In the genomic region with DNA sequence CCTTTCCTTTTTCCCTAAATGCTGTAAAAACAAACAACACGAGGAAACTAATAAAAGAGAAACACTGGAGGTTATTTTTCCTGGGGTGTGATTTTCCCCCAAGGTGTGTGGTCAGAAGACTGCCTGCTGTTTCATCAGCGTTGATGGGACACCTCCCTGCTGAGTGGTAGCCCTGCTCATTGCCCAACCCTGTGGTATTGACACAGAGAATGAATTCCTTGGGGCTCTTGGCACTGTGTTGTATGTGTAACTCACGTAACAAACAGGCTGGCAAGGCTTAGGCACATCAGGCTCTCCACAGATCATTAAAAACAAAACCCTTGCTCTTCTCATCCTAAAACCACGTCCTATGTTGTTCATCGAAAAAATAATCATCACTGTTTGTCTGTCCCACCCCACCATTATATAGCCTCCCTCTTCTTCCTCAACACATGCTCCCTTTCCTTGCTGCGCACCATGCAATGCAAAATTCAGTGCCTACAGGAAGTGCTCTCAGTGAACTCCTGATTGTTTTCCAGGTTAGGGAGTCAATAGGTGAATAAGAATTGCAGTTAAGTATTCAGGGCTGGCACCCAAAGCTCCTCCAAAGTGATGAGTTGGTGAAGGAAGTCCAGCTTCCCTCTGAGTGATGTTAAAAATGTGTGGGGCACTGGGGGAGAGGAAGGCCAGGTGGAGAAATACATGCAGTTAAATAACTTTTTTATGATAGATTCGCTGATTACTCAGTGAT, we compare ENCODE assay signal across 13 cellular contexts. TPM values are rescaled to one million over a fixed set of nuclear protein-coding genes. Genes with fewer than 3 reads are reported as not detected.
DNase-seq lines count a peak whose midpoint lies in the region; ATAC-seq, FAIRE-seq and TF ChIP-seq lines count a peak whose summit lies in the region.
"Had no signal": no experiment of that assay in that cellular context is flagged by ENCODE, and none has a peak within 500 bp of the region (broad histone marks: within the 10 kb centered on the region; RNA-seq: fewer than 3 reads in every experiment).

No MANE protein-coding gene starts in this region.

- peak overlapping the region; percentile 44 for H3K27ac ChIP-seq in DND-41 (ENCODE audit: low read length)

- no peaks in the 10 kb centered on the region for H3K27me3 ChIP-seq in DND-41 (ENCODE audit: insufficient read depth, low read length, poor library complexity)

- intact Hi-C loops in mucosa of descending colon (cut with DNase I, micrococcal nuclease) = no loop called here

- ATAC-seq in DND-41 (ENCODE audit: insufficient read depth, low read depth) = peak; percentile 53; the same call in 2 of the 3 replicates
- ATAC-seq in mucosa of descending colon = peak; percentile 92

- H3K4me3 ChIP-seq in DND-41 (ENCODE audit: low read depth in 1 of 2, low read length in 2 of 2) (no peak overlapping the region), choroid plexus epithelial cell (ENCODE audit: low read depth, low read length) (no peak overlapping the region), mucosa of descending colon (no peak overlapping the region)

- H3K36me3 ChIP-seq in DND-41 (ENCODE audit: insufficient read depth, low read length) (0 out of 2 replicates have a peak, but pooled peaks cover 5% of the 10 kb centered on the region), mucosa of descending colon (ENCODE audit: low read depth) (no peaks in the 10 kb centered on the region)

- H2AFZ ChIP-seq in DND-41 (ENCODE audit: low read depth, low read length) = no peak overlapping the region

- no peaks in the 10 kb centered on the region for H4K20me1 ChIP-seq in DND-41 (ENCODE audit: insufficient read depth, low read length)

- FAIRE-seq in D721Med (lab: Jason Lieb, UNC) = no peak
- FAIRE-seq: frontal cortex had no signal

- H3K9me3 ChIP-seq in DND-41 (ENCODE audit: insufficient read depth, low read length, severe bottlenecking) = no peaks in the 10 kb centered on the region
- no peaks in the 10 kb centered on the region for H3K9me3 ChIP-seq in mucosa of descending colon

- DNase-seq in DND-41 (no peak), MV-4-11 (lab: John Stamatoyannopoulos, UW) (peak; percentile 31), choroid plexus epithelial cell (ENCODE audit: low read depth) (peak; percentile 31), mucosa of descending colon (no peak), GOT3 (lab: John Stamatoyannopoulos, UW) (no peak), D721Med (ENCODE audit: insufficient read length, low spot score) (no peak)
- no peak for DNase-seq in activated naive CD4-positive, alpha-beta T cell (lab: John Stamatoyannopoulos, UW)
- DNase-seq in activated CD4-positive, alpha-beta T cell treated with anti-CD3 and anti-CD28 coated beads, Interleukin-2, amount 50 U/mL, for 48 hours = no peak
- DNase-seq: activated naive CD8-positive, alpha-beta T cell treated with anti-CD3 and anti-CD28 coated beads, Interleukin-2, amount 10 ng/mL, durations not matched to agents 7 days and 5 days; CD4-positive, CD25-positive, alpha-beta regulatory T cell; naive B cell; NCI-H524 treated with DMSO at 0.1 percent for 48 hours had no signal

- TF ChIP-seq CTCF in DND-41 (IDR thresholded peaks at IDR 0.05; ENCODE audit: borderline replicate concordance, extremely low read depth, low read length, poor library complexity, severe bottlenecking) (no peak), choroid plexus epithelial cell (conservative IDR thresholded peaks at IDR 0.05; ENCODE audit: low read depth, low read length) (no peak), mucosa of descending colon (IDR thresholded peaks at IDR 0.05) (no peak), D721Med (IDR thresholded peaks at IDR 0.05; ENCODE audit: insufficient read depth, missing control alignments) (no peak)

- H3K4me1 ChIP-seq in DND-41 (ENCODE audit: insufficient read depth, low read length) (peaks cover 20% of the 10 kb centered on the region), mucosa of descending colon (ENCODE audit: low read depth) (no peaks in the 10 kb centered on the region)

- H3K9ac ChIP-seq in DND-41 (ENCODE audit: low read depth, low read length) = no peak overlapping the region

- H3K79me2 ChIP-seq in DND-41 (ENCODE audit: insufficient read depth, low read length) = peaks cover 12% of the 10 kb centered on the region; the same call in 1 of the 2 replicates

- no peak overlapping the region for H3K4me2 ChIP-seq in DND-41 (ENCODE audit: insufficient read depth, low read length)

RNA-seq across cellular contexts. Expression of a gene that starts 11.3 kb away (rescaled TPM):
- total RNA-seq in mucosa of descending colon = 10 to 100 TPM; 16.4 to 38.5 (median 32.3) TPM

RNA-seq across cellular contexts. Expression of a gene that starts 11.8 kb away (rescaled TPM):
- total RNA-seq in mucosa of descending colon = 10 to 100 TPM in 2 of 3 donors, 1 to 10 TPM in 1; 8.1 to 19.3 (median 12.9) TPM

Comparison
In these comparisons a context has a peak if more than half of its experiments do, and no peak if none do; other contexts are left out.
1. DNase-seq: peak in MV-4-11 (single experiment) and choroid plexus epithelial cell (single experiment); none in DND-41 (single experiment), mucosa of descending colon (0 of 3), activated naive CD4-positive, alpha-beta T cell (0 of 4), activated CD4-positive, alpha-beta T cell treated with anti-CD3 and anti-CD28 coated beads, Interleukin-2, amount 50 U/mL, for 48 hours (0 of 2), GOT3 (single experiment) and D721Med (single experiment).